8 cellular contexts compared by ENCODE assay signal in genomic region chr11:8911040-8911823, GRCh38. TPM values are rescaled to one million over a fixed set of nuclear protein-coding genes. Genes with fewer than 3 reads are reported as not detected.
A peak's percentile ranks its signal among the peaks of the same experiment; 100 is the strongest.
DNase-seq lines count a peak whose midpoint lies in the region; ATAC-seq and TF ChIP-seq lines count a peak whose summit lies in the region.

A gene with protein sequence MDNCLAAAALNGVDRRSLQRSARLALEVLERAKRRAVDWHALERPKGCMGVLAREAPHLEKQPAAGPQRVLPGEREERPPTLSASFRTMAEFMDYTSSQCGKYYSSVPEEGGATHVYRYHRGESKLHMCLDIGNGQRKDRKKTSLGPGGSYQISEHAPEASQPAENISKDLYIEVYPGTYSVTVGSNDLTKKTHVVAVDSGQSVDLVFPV (plus strand): TSS chr11:8911189. CDS start chr11:8911450, 261 bp downstream.

- peak; percentile 73 for ATAC-seq in HG02678 (IDR thresholded peaks at IDR 0.05; ENCODE audit: unreplicated experiment)

- H3K4me2 ChIP-seq in parathyroid adenoma (ENCODE audit: low read length), result peak within 1 kb of the TSS; percentile 78

- no peaks in the 10 kb centered on the region for H3K79me2 ChIP-seq in parathyroid adenoma

- H3K4me3 ChIP-seq in adipocyte (ENCODE audit: low read length) (peak within 1 kb of the TSS; percentile 95), cardiac muscle cell (peak within 1 kb of the TSS; percentile 40), parathyroid adenoma (ENCODE audit: low read depth, low read length) (peak within 1 kb of the TSS; percentile 72), tibial artery (peak within 1 kb of the TSS; percentile 93 to 97)

- H3K4me1 ChIP-seq in adipocyte (ENCODE audit: control insufficient read depth, insufficient read depth, low read length) (peaks cover 31% of the 10 kb centered on the region), cardiac muscle cell (ENCODE audit: low read depth) (peaks cover 10% of the 10 kb centered on the region), parathyroid adenoma (no peaks in the 10 kb centered on the region), tibial artery (peaks cover 0 to 41% (median 26%) of the 10 kb centered on the region in 4 donors)

- peak within 1 kb of the TSS; percentile 98 for H3K9ac ChIP-seq in adipocyte (ENCODE audit: low read length)
- H3K9ac ChIP-seq in parathyroid adenoma, result peak within 1 kb of the TSS; percentile 37

- DNase-seq in NCI-H1436 (lab: John Stamatoyannopoulos, UW) (peak; percentile 96), T follicular helper cell (ENCODE audit: low read depth) (peak; percentile 66), adipocyte (ENCODE audit: low read depth) (peak; percentile 98), cardiac muscle cell (ENCODE audit: low read depth in 1 of 2, low spot score in 1 of 2) (peak; percentile 97 to 99), tibial artery (peak; percentile 95 to 97)

- H3K27ac ChIP-seq in cardiac muscle cell (peak within 1 kb of the TSS; percentile 63), parathyroid adenoma (peak within 1 kb of the TSS; percentile 70), tibial artery (peak within 1 kb of the TSS; percentile 95 to 97)

- H3K36me3 ChIP-seq in adipocyte (ENCODE audit: control insufficient read depth, insufficient read depth, low read length, severe bottlenecking) (peaks cover 7% of the 10 kb centered on the region), cardiac muscle cell (no peaks in the 10 kb centered on the region), parathyroid adenoma (ENCODE audit: control insufficient read depth, insufficient read depth, low read length) (no peaks in the 10 kb centered on the region), tibial artery (no peaks in the 10 kb centered on the region)

- H3K9me3 ChIP-seq in adipocyte (ENCODE audit: control insufficient read depth, low read length) (no peaks in the 10 kb centered on the region), cardiac muscle cell (ENCODE audit: low read depth) (no peaks in the 10 kb centered on the region), parathyroid adenoma (ENCODE audit: control insufficient read depth, low read length) (no peaks in the 10 kb centered on the region), tibial artery (no peaks in the 10 kb centered on the region)

- TF ChIP-seq CTCF in cardiac muscle cell (IDR thresholded peaks at IDR 0.05; ENCODE audit: low read depth, low read length), result no peak
- TF ChIP-seq CTCF in parathyroid adenoma (IDR thresholded peaks at IDR 0.05), result no peak
- no peak for TF ChIP-seq CTCF in tibial artery (IDR thresholded peaks at IDR 0.05)

- peak within 1 kb of the TSS; percentile 96 for H2AFZ ChIP-seq in parathyroid adenoma

- no peaks in the 10 kb centered on the region for H3K27me3 ChIP-seq in adipocyte (replicated peaks; ENCODE audit: control insufficient read depth, insufficient read depth, low read length)
- no peaks in the 10 kb centered on the region for H3K27me3 ChIP-seq in cardiac muscle cell
- no peaks in the 10 kb centered on the region for H3K27me3 ChIP-seq in parathyroid adenoma (ENCODE audit: control insufficient read depth, insufficient read depth, low read length)
- no peaks in the 10 kb centered on the region for H3K27me3 ChIP-seq in tibial artery

- intact Hi-C loops in tibial artery (cut with DNase I; ENCODE audit: low total_unique reads), result no loop called here

- peak; percentile 53 for TF ChIP-seq POLR2A in GM10847 (IDR thresholded peaks at IDR 0.05; ENCODE audit: extremely low read depth, insufficient read length)

RNA-seq across cellular contexts. Expression of the gene that starts here (rescaled TPM):
- total RNA-seq in cardiac muscle cell, result 26.2 and 33.7 TPM in 2 replicates
- 51.1 and 55.2 TPM in 2 replicates for polyA plus RNA-seq in cardiac muscle cell

Comparison
In these comparisons a context has a peak if more than half of its experiments do, and no peak if none do; other contexts are left out.
1. Peak in every context shown above with its lines: DNase-seq, ATAC-seq, H3K4me3 ChIP-seq and H3K27ac ChIP-seq.
2. H3K4me3 ChIP-seq: peak in every context shown above with its lines; median percentile 95 in adipocyte; 95 in tibial artery; 72 in parathyroid adenoma; 40 in cardiac muscle cell.